ENCODE assay signal across 7 cellular contexts in the genomic region with DNA sequence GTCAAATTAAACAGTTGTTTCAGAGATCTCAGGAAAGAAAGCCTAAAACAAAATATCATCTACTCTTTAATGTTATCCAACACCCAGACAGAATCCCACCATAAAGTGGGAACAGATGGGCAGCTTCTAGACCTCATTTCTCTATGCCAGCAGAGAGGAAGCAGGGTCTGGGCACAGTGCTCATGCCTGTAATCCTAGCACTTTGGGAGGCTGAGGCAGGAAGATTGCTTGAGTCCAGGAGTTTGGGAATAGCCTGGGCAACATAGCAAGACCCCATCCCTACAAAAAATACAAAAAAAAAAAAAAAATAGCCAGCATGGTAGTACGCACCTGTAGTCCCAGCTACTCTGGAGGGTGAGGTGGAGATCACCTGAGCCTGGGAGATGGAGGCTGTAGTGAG.
"Had no signal": no experiment of that assay in that cellular context is flagged by ENCODE, and none has a peak within 500 bp of the region (broad histone marks: within the 10 kb centered on the region; RNA-seq: fewer than 3 reads in every experiment).

No MANE protein-coding gene starts in this region.

- H3K4me1 ChIP-seq: HAP-1 had no signal

- H3K9me3 Mint-ChIP-seq: GM23338 had no signal

- FAIRE-seq: HTR-8/SVneo had no signal

- H2AFZ ChIP-seq: GM23338 had no signal

- H3K4me3 Mint-ChIP-seq: GM23338, IgD-negative memory B cell had no signal

- DNase-seq: H7, KG1 had no signal

- H3K27me3 Mint-ChIP-seq: IgD-negative memory B cell had no signal

- H3K36me3 ChIP-seq: HAP-1 had no signal

- H3K4me3 ChIP-seq: GM23338, HAP-1 had no signal

- ATAC-seq: GM23338, HCT116 had no signal
